Comparison of ENCODE assay signal across 1 cellular context in the genomic region with DNA sequence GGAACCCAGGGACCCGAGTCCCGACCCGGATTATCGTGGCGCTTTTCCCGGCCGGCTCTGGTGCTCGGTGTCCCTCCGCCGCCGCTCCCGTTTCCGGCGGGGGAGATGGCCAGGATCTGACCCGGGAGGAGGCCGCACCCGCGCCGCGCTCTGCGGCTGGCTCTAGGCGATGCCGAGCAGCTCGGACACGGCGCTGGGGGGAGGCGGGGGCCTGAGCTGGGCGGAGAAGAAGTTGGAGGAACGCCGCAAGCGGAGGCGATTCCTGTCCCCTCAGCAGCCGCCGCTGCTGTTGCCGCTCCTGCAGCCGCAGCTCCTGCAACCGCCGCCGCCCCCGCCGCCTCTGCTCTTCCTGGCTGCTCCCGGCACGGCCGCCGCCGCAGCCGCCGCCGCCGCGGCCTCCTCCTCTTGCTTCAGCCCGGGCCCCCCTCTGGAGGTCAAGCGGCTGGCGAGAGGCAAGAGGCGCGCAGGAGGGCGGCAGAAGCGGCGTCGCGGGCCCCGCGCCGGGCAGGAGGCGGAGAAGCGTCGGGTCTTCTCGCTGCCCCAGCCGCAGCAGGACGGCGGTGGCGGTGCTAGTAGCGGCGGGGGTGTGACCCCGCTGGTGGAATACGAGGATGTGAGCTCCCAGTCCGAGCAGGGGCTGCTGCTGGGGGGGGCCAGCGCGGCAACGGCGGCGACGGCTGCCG.
TF ChIP-seq lines count a peak whose summit lies in the region.

No MANE protein-coding gene starts in this region.

TF ChIP-seq in K562, 482 proteins besides CTCF, POLR2A, EP300 and RAD21 (continued from another document):
- TF ChIP-seq, protein P1, sequence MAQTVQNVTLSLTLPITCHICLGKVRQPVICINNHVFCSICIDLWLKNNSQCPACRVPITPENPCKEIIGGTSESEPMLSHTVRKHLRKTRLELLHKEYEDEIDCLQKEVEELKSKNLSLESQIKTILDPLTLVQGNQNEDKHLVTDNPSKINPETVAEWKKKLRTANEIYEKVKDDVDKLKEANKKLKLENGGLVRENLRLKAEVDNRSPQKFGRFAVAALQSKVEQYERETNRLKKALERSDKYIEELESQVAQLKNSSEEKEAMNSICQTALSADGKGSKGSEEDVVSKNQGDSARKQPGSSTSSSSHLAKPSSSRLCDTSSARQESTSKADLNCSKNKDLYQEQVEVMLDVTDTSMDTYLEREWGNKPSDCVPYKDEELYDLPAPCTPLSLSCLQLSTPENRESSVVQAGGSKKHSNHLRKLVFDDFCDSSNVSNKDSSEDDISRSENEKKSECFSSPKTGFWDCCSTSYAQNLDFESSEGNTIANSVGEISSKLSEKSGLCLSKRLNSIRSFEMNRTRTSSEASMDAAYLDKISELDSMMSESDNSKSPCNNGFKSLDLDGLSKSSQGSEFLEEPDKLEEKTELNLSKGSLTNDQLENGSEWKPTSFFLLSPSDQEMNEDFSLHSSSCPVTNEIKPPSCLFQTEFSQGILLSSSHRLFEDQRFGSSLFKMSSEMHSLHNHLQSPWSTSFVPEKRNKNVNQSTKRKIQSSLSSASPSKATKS (CRISPR knock-in tag; IDR thresholded peaks at IDR 0.05) = no peak
- TF ChIP-seq NR3C1 (CRISPR knock-in tag; IDR thresholded peaks at IDR 0.05) (no peak), GTF2E2 (tag; IDR thresholded peaks at IDR 0.05) (peak; percentile 56; the same call in 1 of the 2 replicates)
TF ChIP-seq in K562: peak in this region for 31.
